14 cellular contexts compared by ENCODE assay signal in the genomic region with DNA sequence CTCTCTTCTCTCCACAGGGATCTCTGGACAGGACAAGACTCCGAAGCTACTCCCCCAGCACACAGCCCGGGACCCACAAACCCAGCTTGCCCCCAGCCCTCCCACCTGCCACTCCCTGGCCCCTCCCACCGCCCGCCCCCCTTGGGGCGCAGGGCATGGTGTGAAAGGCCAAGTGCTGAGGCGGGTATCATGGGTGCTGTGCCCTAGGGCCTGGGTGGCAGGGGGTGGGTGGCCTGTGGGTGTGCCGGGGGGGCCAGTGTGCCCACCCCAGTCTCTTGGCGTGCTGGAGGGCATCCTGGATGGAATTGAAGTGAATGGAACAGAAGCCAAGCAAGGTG. TPM values are rescaled to one million over a fixed set of nuclear protein-coding genes. Genes with fewer than 3 reads are reported as not detected.
DNase-seq lines count a peak whose midpoint lies in the region; ATAC-seq, FAIRE-seq and TF ChIP-seq lines count a peak whose summit lies in the region.
"Had no signal": no experiment of that assay in that cellular context is flagged by ENCODE, and none has a peak within 500 bp of the region (broad histone marks: within the 10 kb centered on the region; RNA-seq: fewer than 3 reads in every experiment).

No MANE protein-coding gene starts in this region.

- H3K27ac ChIP-seq in CD4-positive, CD25-positive, alpha-beta regulatory T cell (ENCODE audit: insufficient read depth, low read length, poor library complexity, severe bottlenecking), result no peak overlapping the region
- H3K27ac ChIP-seq in angular gyrus (ENCODE audit: low read depth, low read length), result peak overlapping the region; percentile 99
- peak overlapping the region; percentile 65 to 83 for H3K27ac ChIP-seq in left lung
- H3K27ac ChIP-seq in small intestine (ENCODE audit: low read depth in 1 of 2, low read length in 1 of 2), result peak overlapping the region; percentile 90 to 97

- 20 to 65% (median 49%) methylated on average over 8 of the region's 8 CpGs for WGBS in small intestine, 3 donors

- H3K27me3 Mint-ChIP-seq in CD4-positive, CD25-positive, alpha-beta regulatory T cell, result peaks cover 6% of the 10 kb centered on the region
- H3K27me3 Mint-ChIP-seq: naive B cell had no signal

- no peak for TF ChIP-seq CTCF in left lung (IDR thresholded peaks at IDR 0.05)
- no peak for TF ChIP-seq CTCF in D721Med (IDR thresholded peaks at IDR 0.05; ENCODE audit: insufficient read depth, missing control alignments)

- H3K4me3 Mint-ChIP-seq in CD4-positive, CD25-positive, alpha-beta regulatory T cell, result peak overlapping the region in 1 of 4 donors; percentile 29
- H3K4me3 Mint-ChIP-seq: activated T-cell treated with anti-CD3 and anti-CD28 coated beads, Interleukin-2, amount 50 U/mL, for 72 hours; naive B cell had no signal

- H3K4me1 ChIP-seq in CD4-positive, CD25-positive, alpha-beta regulatory T cell (ENCODE audit: control insufficient read depth, insufficient read depth, low read length, poor library complexity, severe bottlenecking), result peaks cover 44% of the 10 kb centered on the region
- peaks cover 61 to 81% of the 10 kb centered on the region in 2 donors for H3K4me1 ChIP-seq in left lung
- H3K4me1 ChIP-seq in small intestine (ENCODE audit: control insufficient read depth in 2 of 2, insufficient read depth in 1 of 2, low read depth in 1 of 2, low read length in 1 of 2), result peaks cover 13 to 27% of the 10 kb centered on the region in 2 donors

- no peaks in the 10 kb centered on the region for H3K9me3 Mint-ChIP-seq in CD4-positive, CD25-positive, alpha-beta regulatory T cell
- H3K9me3 Mint-ChIP-seq: activated T-cell treated with anti-CD3 and anti-CD28 coated beads, Interleukin-2, amount 50 U/mL, for 72 hours; naive B cell had no signal

- intact Hi-C loops in left lung (cut with DNase I), result no loop called here

- H3K36me3 Mint-ChIP-seq in CD4-positive, CD25-positive, alpha-beta regulatory T cell, result peaks cover 13% of the 10 kb centered on the region

- peaks cover 22% of the 10 kb centered on the region for H3K36me3 ChIP-seq in CD4-positive, CD25-positive, alpha-beta regulatory T cell (ENCODE audit: control insufficient read depth, insufficient read depth, low read length)
- H3K36me3 ChIP-seq in left lung (peaks cover 0 to 12% of the 10 kb centered on the region in 2 donors), small intestine (ENCODE audit: control insufficient read depth in 2 of 2, insufficient read depth in 2 of 2, low read length in 2 of 2) (peaks cover 0 to 2% of the 10 kb centered on the region in 2 donors)

- no peaks in the 10 kb centered on the region for H3K9me3 ChIP-seq in CD4-positive, CD25-positive, alpha-beta regulatory T cell (ENCODE audit: control insufficient read depth in 2 of 2, low read length in 2 of 2)
- no peaks in the 10 kb centered on the region for H3K9me3 ChIP-seq in left lung
- no peaks in the 10 kb centered on the region for H3K9me3 ChIP-seq in small intestine (ENCODE audit: control insufficient read depth, low read depth)

- no peak for ATAC-seq in CD4-positive, CD25-positive, alpha-beta regulatory T cell (ENCODE audit: low read depth in 2 of 2)
- ATAC-seq in left lung, result no peak
- ATAC-seq in GM19324 (IDR thresholded peaks at IDR 0.05; ENCODE audit: low FRiP score, unreplicated experiment), result no peak
- ATAC-seq: activated CD4-positive, CD25-positive, alpha-beta regulatory T cell treated with anti-CD3 and anti-CD28 coated beads, Interleukin-2, amount 50 U/mL, for 24 hours; activated T-cell treated with anti-CD3 and anti-CD28 coated beads, Interleukin-2, amount 50 U/mL, for 72 hours had no signal

- peak overlapping the region; percentile 49 to 95 (median 57) for H3K27ac Mint-ChIP-seq in CD4-positive, CD25-positive, alpha-beta regulatory T cell
- H3K27ac Mint-ChIP-seq: activated T-cell treated with anti-CD3 and anti-CD28 coated beads, Interleukin-2, amount 50 U/mL, for 72 hours had no signal

- no peak for DNase-seq in CD4-positive, CD25-positive, alpha-beta regulatory T cell
- DNase-seq in left lung (no peak), small intestine (no peak), D721Med (ENCODE audit: insufficient read length, low spot score) (no peak), NCI-H2107 treated with DMSO at 0.1 percent for 48 hours (lab: John Stamatoyannopoulos, UW; ENCODE audit: unreplicated experiment) (no peak)
- no peak for DNase-seq in effector CD8-positive, alpha-beta T cell (lab: John Stamatoyannopoulos, UW)
- DNase-seq: activated T-cell treated with anti-CD3 and anti-CD28 coated beads, Interleukin-2, amount 50 U/mL, for 72 hours; AML-193; naive B cell; NCI-H2171 had no signal

- H3K4me1 Mint-ChIP-seq in CD4-positive, CD25-positive, alpha-beta regulatory T cell, result peaks cover 9 to 70% (median 38%) of the 10 kb centered on the region in 4 donors

- H3K4me3 ChIP-seq in CD4-positive, CD25-positive, alpha-beta regulatory T cell (ENCODE audit: low read depth, low read length), result no peak overlapping the region
- H3K4me3 ChIP-seq in left lung (no peak overlapping the region), small intestine (ENCODE audit: low read depth in 1 of 2, low read length in 2 of 2) (no peak overlapping the region)

- H3K27me3 ChIP-seq in CD4-positive, CD25-positive, alpha-beta regulatory T cell (ENCODE audit: control insufficient read depth, insufficient read depth, low read length), result no peaks in the 10 kb centered on the region
- H3K27me3 ChIP-seq in left lung (no peaks in the 10 kb centered on the region), small intestine (ENCODE audit: control insufficient read depth in 2 of 2, insufficient read depth in 2 of 2, low read length in 2 of 2) (no peaks in the 10 kb centered on the region)

- FAIRE-seq in small intestine (lab: Jason Lieb, UNC), result no peak
- no peak for FAIRE-seq in D721Med (lab: Jason Lieb, UNC)

RNA-seq across cellular contexts. Expression of gene THRA, which starts 11.4 kb away (rescaled TPM):
- total RNA-seq in CD4-positive, CD25-positive, alpha-beta regulatory T cell, result 29.4 TPM
- polyA plus RNA-seq in CD4-positive, CD25-positive, alpha-beta regulatory T cell, result 10 to 100 TPM; 10.7 to 15.9 (median 13.4) TPM
- total RNA-seq in left lung, result 10 to 100 TPM; 37.9 to 45.2 TPM
- 10 to 100 TPM; 22.4 to 50.7 (median 36.0) TPM for polyA plus RNA-seq in small intestine

RNA-seq across cellular contexts. Expression of gene MED24, which starts 19.9 kb away (rescaled TPM):
- 78.8 TPM for total RNA-seq in CD4-positive, CD25-positive, alpha-beta regulatory T cell
- polyA plus RNA-seq in CD4-positive, CD25-positive, alpha-beta regulatory T cell, result 10 to 100 TPM; 34.3 to 46.1 (median 40.3) TPM
- 10 to 100 TPM; 72.0 to 75.2 TPM for total RNA-seq in left lung
- polyA plus RNA-seq in small intestine, result 10 to 100 TPM; 43.0 to 64.6 (median 49.6) TPM

RNA-seq across cellular contexts. Expression of gene NR1D1, which starts 26.2 kb away (rescaled TPM):
- total RNA-seq in CD4-positive, CD25-positive, alpha-beta regulatory T cell, result 29.5 TPM
- 10 to 100 TPM in 1 of 4 donors, 1 to 10 TPM in 3; 4.9 to 10.1 (median 6.2) TPM for polyA plus RNA-seq in CD4-positive, CD25-positive, alpha-beta regulatory T cell
- 10 to 100 TPM in 1 of 2 donors, 1 to 10 TPM in 1; 6.5 to 11.4 TPM for total RNA-seq in left lung
- 10 to 100 TPM in 2 of 3 donors, 1 to 10 TPM in 1; 8.5 to 25.1 (median 15.7) TPM for polyA plus RNA-seq in small intestine

RNA-seq across cellular contexts. Expression of gene MSL1, which starts 47.6 kb away (rescaled TPM):
- 126 TPM for total RNA-seq in CD4-positive, CD25-positive, alpha-beta regulatory T cell
- polyA plus RNA-seq in CD4-positive, CD25-positive, alpha-beta regulatory T cell, result 10 to 100 TPM in 2 of 4 donors, 1 to 10 TPM in 2; 9.3 to 10.5 (median 9.8) TPM
- 100 to 1,000 TPM in 1 of 2 donors, 10 to 100 TPM in 1; 84.1 to 112 TPM for total RNA-seq in left lung
- 10 to 100 TPM; 53.1 to 81.6 (median 57.0) TPM for polyA plus RNA-seq in small intestine

RNA-seq across cellular contexts. Expression of gene CSF3, which starts 58.9 kb away (rescaled TPM):
- not detected for total RNA-seq in CD4-positive, CD25-positive, alpha-beta regulatory T cell
- polyA plus RNA-seq in CD4-positive, CD25-positive, alpha-beta regulatory T cell, result not detected
- 1 to 10 TPM in 1 of 2 donors, under 1 TPM in 1; 0.61 to 1.7 TPM for total RNA-seq in left lung
- 1 to 10 TPM in 2 of 3 donors, not detected in 1; 2.0 to 2.8 TPM for polyA plus RNA-seq in small intestine
- total RNA-seq: activated T-cell treated with anti-CD3 and anti-CD28 coated beads, Interleukin-2, amount 50 U/mL, for 72 hours; fibroblast of lung had no signal
- polyA plus RNA-seq: fibroblast of lung had no signal
